10 cellular contexts compared by ENCODE assay signal in genomic region chrX:140713174-140713539, GRCh38. TPM values are rescaled to one million over a fixed set of nuclear protein-coding genes. Genes with fewer than 3 reads are reported as not detected.
DNase-seq lines count a peak whose midpoint lies in the region; ATAC-seq and TF ChIP-seq lines count a peak whose summit lies in the region.
"Had no signal": no experiment of that assay in that cellular context is flagged by ENCODE, and none has a peak within 500 bp of the region (broad histone marks: within the 10 kb centered on the region; RNA-seq: fewer than 3 reads in every experiment).

No MANE protein-coding gene starts in this region.

- peaks cover 77 to 90% (median 85%) of the 10 kb centered on the region in 11 experiments for H3K27me3 ChIP-seq in BLaER1 treated with 17β-estradiol and CSF1 and Interleukin-3, amounts not matched to agents 10 nM and 100 nM
- no peaks in the 10 kb centered on the region for H3K27me3 ChIP-seq in ascending aorta
- peaks cover 0 to 16% of the 10 kb centered on the region in 2 donors for H3K27me3 ChIP-seq in muscle layer of colon (ENCODE audit: control insufficient read depth in 1 of 2, insufficient read depth in 2 of 2, low read length in 2 of 2)
- H3K27me3 ChIP-seq in colonic mucosa, result no peaks in the 10 kb centered on the region

- peak overlapping the region; percentile 36 to 79 (median 63); a peak in 21 of 22 replicates for H3K27ac ChIP-seq in BLaER1 treated with 17β-estradiol and CSF1 and Interleukin-3, amounts not matched to agents 10 nM and 100 nM
- no peak overlapping the region for H3K27ac ChIP-seq in ascending aorta
- H3K27ac ChIP-seq in muscle layer of colon (ENCODE audit: low read depth, low read length), result peak overlapping the region; percentile 60
- H3K27ac ChIP-seq in colonic mucosa, result no peak overlapping the region

- H3K9ac ChIP-seq in BLaER1 treated with 17β-estradiol and CSF1 and Interleukin-3, amounts not matched to agents 10 nM and 100 nM, result peak overlapping the region; percentile 24 to 73 (median 50); a peak in 18 of 22 replicates
- H3K9ac ChIP-seq in muscle layer of colon (ENCODE audit: low read length) (peak overlapping the region; percentile 30), colonic mucosa (ENCODE audit: low read depth in 2 of 2, low read length in 2 of 2) (peak overlapping the region in 1 of 2 donors; percentile 12)

- H3K4me2 ChIP-seq in BLaER1 treated with 17β-estradiol and CSF1 and Interleukin-3, amounts not matched to agents 10 nM and 100 nM, result peak overlapping the region; percentile 52 to 78 (median 63)

- H3K9me3 ChIP-seq in BLaER1 treated with 17β-estradiol and CSF1 and Interleukin-3, amounts not matched to agents 10 nM and 100 nM (replicated peaks in 1 of 11), result no peaks in the 10 kb centered on the region
- H3K9me3 ChIP-seq in ascending aorta (no peaks in the 10 kb centered on the region), muscle layer of colon (ENCODE audit: low read length) (no peaks in the 10 kb centered on the region), colonic mucosa (no peaks in the 10 kb centered on the region)

- intact Hi-C loops in ascending aorta (cut with DNase I), result no loop called here
- intact Hi-C loops in colonic mucosa (cut with DNase I), result no loop called here

- H3K4me1 ChIP-seq in BLaER1 treated with 17β-estradiol and CSF1 and Interleukin-3, amounts not matched to agents 10 nM and 100 nM, result peaks cover 4 to 21% (median 20%) of the 10 kb centered on the region in 10 experiments; a peak in 17 of 20 replicates
- H3K4me1 ChIP-seq in ascending aorta (no peaks in the 10 kb centered on the region), muscle layer of colon (ENCODE audit: insufficient read depth, low read length) (peaks cover 6% of the 10 kb centered on the region), colonic mucosa (no peaks in the 10 kb centered on the region)

- no peak for TF ChIP-seq CTCF in ascending aorta (IDR thresholded peaks at IDR 0.05)
- no peak for TF ChIP-seq CTCF in colonic mucosa (IDR thresholded peaks at IDR 0.05)

- H3K4me3 ChIP-seq in BLaER1 treated with 17β-estradiol and CSF1 and Interleukin-3, amounts not matched to agents 10 nM and 100 nM, result peak overlapping the region; percentile 9 to 61 (median 43); a peak in 15 of 20 replicates
- H3K4me3 ChIP-seq in ascending aorta (peak overlapping the region; percentile 27 to 55), muscle layer of colon (ENCODE audit: low read depth in 1 of 2, low read length in 2 of 2) (peak overlapping the region in 1 of 2 donors; percentile 46), colonic mucosa (no peak overlapping the region)

- ATAC-seq in HG02981 (IDR thresholded peaks at IDR 0.05; ENCODE audit: unreplicated experiment) (peak; percentile 82), GM19328 (IDR thresholded peaks at IDR 0.05; ENCODE audit: unreplicated experiment) (no peak)

- no peaks in the 10 kb centered on the region for H3K36me3 ChIP-seq in BLaER1 treated with 17β-estradiol and CSF1 and Interleukin-3, amounts not matched to agents 10 nM and 100 nM
- no peaks in the 10 kb centered on the region for H3K36me3 ChIP-seq in ascending aorta
- H3K36me3 ChIP-seq in muscle layer of colon (ENCODE audit: insufficient read depth, low read length), result no peaks in the 10 kb centered on the region
- H3K36me3 ChIP-seq in colonic mucosa, result no peaks in the 10 kb centered on the region

- H4K20me1 ChIP-seq in BLaER1 treated with 17β-estradiol and CSF1 and Interleukin-3, amounts not matched to agents 10 nM and 100 nM, result no peaks in the 10 kb centered on the region

- no peak for DNase-seq in ascending aorta (ENCODE audit: low spot score in 2 of 2)
- no peak for DNase-seq in NCI-H82 (lab: John Stamatoyannopoulos, UW)
- no peak for DNase-seq in colonic mucosa
- DNase-seq in HUDEP-2 (lab: John Stamatoyannopoulos, UW; ENCODE audit: unreplicated experiment in 76 of 76), result no peak
- DNase-seq: CD4-positive, CD25-positive, alpha-beta regulatory T cell; NCI-H1092 had no signal

RNA-seq across cellular contexts. Expression of gene LINC00632, which starts 3.6 kb away (rescaled TPM):
- 93.2 TPM for total RNA-seq in ascending aorta
- total RNA-seq in colonic mucosa, result 10 to 100 TPM; 12.1 to 27.3 TPM

Comparison
In these comparisons a context has a peak if more than half of its experiments do, and no peak if none do; other contexts are left out.
1. H3K27ac ChIP-seq: peak in BLaER1 treated with 17β-estradiol and CSF1 and Interleukin-3, amounts not matched to agents 10 nM and 100 nM (11 of 11) and muscle layer of colon (single experiment); none in ascending aorta (0 of 2) and colonic mucosa (single experiment).